Comparison of ENCODE assay signal across 2 cellular contexts in the genomic region with DNA sequence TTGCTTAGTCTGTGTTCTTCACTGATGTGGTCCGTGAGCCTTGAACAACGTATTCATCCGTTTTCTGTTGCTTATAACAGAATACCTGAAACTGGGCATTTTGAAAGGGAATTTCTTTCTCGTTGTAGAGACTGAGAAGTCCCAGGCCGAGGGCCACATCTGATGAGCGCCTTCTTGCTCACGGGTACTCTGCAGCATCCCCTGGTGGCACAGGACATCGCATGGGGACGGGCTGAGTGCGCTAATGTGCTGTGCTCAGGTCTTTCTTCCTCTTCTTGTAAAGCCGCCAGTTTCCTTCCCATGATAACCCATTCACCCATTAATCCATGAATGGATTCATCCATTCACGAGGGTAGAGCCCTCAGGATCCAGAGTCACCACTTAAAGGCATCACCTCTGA.
TF ChIP-seq lines count a peak whose summit lies in the region.

No MANE protein-coding gene starts in this region.

TF ChIP-seq in HCT116, 20 proteins besides CTCF, POLR2A, EP300 and RAD21:
- TF ChIP-seq, protein P1, sequence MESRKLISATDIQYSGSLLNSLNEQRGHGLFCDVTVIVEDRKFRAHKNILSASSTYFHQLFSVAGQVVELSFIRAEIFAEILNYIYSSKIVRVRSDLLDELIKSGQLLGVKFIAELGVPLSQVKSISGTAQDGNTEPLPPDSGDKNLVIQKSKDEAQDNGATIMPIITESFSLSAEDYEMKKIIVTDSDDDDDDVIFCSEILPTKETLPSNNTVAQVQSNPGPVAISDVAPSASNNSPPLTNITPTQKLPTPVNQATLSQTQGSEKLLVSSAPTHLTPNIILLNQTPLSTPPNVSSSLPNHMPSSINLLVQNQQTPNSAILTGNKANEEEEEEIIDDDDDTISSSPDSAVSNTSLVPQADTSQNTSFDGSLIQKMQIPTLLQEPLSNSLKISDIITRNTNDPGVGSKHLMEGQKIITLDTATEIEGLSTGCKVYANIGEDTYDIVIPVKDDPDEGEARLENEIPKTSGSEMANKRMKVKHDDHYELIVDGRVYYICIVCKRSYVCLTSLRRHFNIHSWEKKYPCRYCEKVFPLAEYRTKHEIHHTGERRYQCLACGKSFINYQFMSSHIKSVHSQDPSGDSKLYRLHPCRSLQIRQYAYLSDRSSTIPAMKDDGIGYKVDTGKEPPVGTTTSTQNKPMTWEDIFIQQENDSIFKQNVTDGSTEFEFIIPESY (IDR thresholded peaks at IDR 0.05; ENCODE audit: extremely low read depth, insufficient replicate concordance, low read length), result no peak
- TF ChIP-seq FOSL1 (IDR thresholded peaks at IDR 0.05; ENCODE audit: low read depth), result no peak
- TF ChIP-seq SRF (IDR thresholded peaks at IDR 0.05; ENCODE audit: low read depth), result no peak
- no peak for TF ChIP-seq TCF7L2 (IDR thresholded peaks at IDR 0.05; ENCODE audit: borderline replicate concordance, extremely low read depth, insufficient read depth, insufficient read length)
- TF ChIP-seq, protein P2, sequence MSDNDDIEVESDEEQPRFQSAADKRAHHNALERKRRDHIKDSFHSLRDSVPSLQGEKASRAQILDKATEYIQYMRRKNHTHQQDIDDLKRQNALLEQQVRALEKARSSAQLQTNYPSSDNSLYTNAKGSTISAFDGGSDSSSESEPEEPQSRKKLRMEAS (IDR thresholded peaks at IDR 0.05), result no peak
- no peak for TF ChIP-seq SP1 (IDR thresholded peaks at IDR 0.05; ENCODE audit: low read depth)
- no peak for TF ChIP-seq JUND (IDR thresholded peaks at IDR 0.05)
- TF ChIP-seq, protein P3, sequence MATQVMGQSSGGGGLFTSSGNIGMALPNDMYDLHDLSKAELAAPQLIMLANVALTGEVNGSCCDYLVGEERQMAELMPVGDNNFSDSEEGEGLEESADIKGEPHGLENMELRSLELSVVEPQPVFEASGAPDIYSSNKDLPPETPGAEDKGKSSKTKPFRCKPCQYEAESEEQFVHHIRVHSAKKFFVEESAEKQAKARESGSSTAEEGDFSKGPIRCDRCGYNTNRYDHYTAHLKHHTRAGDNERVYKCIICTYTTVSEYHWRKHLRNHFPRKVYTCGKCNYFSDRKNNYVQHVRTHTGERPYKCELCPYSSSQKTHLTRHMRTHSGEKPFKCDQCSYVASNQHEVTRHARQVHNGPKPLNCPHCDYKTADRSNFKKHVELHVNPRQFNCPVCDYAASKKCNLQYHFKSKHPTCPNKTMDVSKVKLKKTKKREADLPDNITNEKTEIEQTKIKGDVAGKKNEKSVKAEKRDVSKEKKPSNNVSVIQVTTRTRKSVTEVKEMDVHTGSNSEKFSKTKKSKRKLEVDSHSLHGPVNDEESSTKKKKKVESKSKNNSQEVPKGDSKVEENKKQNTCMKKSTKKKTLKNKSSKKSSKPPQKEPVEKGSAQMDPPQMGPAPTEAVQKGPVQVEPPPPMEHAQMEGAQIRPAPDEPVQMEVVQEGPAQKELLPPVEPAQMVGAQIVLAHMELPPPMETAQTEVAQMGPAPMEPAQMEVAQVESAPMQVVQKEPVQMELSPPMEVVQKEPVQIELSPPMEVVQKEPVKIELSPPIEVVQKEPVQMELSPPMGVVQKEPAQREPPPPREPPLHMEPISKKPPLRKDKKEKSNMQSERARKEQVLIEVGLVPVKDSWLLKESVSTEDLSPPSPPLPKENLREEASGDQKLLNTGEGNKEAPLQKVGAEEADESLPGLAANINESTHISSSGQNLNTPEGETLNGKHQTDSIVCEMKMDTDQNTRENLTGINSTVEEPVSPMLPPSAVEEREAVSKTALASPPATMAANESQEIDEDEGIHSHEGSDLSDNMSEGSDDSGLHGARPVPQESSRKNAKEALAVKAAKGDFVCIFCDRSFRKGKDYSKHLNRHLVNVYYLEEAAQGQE (IDR thresholded peaks at IDR 0.05; ENCODE audit: low read depth), result no peak
- no peak for TF ChIP-seq POLR2AphosphoS5 (IDR thresholded peaks at IDR 0.05; ENCODE audit: low read depth, low read length)
- TF ChIP-seq, protein P4, sequence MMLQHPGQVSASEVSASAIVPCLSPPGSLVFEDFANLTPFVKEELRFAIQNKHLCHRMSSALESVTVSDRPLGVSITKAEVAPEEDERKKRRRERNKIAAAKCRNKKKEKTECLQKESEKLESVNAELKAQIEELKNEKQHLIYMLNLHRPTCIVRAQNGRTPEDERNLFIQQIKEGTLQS (IDR thresholded peaks at IDR 0.05), result no peak
TF ChIP-seq in HCT116: peak in this region for 0.

TF ChIP-seq in HEK293T, 16 proteins besides CTCF, POLR2A, EP300 and RAD21:
- TF ChIP-seq L3MBTL2 (conservative IDR thresholded peaks at IDR 0.05), result no peak
- TF ChIP-seq ARNT (IDR thresholded peaks at IDR 0.05), result no peak
- no peak for TF ChIP-seq TARDBP (IDR thresholded peaks at IDR 0.05)
- no peak for TF ChIP-seq ZNF384 (IDR thresholded peaks at IDR 0.05)
- no peak for TF ChIP-seq BHLHE40 (IDR thresholded peaks at IDR 0.05; ENCODE audit: borderline replicate concordance)
- TF ChIP-seq FOXA1 (IDR thresholded peaks at IDR 0.05), result no peak
- TF ChIP-seq SUZ12 (IDR thresholded peaks at IDR 0.05), result no peak
- TF ChIP-seq LEF1 (IDR thresholded peaks at IDR 0.05; ENCODE audit: borderline replicate concordance), result no peak
TF ChIP-seq in HEK293T: peak in this region for 0.
